In the genomic region with DNA sequence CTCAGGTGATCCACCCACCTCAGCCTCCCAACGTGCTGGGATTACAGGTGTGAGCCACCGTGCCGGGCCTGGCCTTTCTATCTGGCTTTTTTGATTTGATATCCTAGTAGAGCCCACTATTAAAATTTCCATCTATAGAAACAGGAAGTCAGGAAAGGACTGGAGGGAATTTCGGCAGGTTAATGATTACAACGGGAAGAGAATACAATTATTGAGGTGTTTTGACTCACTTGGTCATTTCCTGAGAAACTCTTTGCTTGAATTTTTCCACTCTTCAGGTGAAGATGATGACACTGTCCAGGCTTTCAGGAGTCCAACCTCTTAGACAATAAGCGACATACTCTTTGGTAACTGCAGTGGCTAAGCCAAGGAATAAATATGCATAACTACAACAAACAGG, we compare ENCODE assay signal across 8 cellular contexts. TPM values are rescaled to one million over a fixed set of nuclear protein-coding genes. Genes with fewer than 3 reads are reported as not detected.
DNase-seq lines count a peak whose midpoint lies in the region; ATAC-seq and TF ChIP-seq lines count a peak whose summit lies in the region.

No MANE protein-coding gene starts in this region.

- 70 to 83% methylated on average over 6 of the region's 6 CpGs for WGBS in esophagus, 2 donors

- no peak for TF ChIP-seq CTCF in progenitor cell of endocrine pancreas (IDR thresholded peaks at IDR 0.05; ENCODE audit: unreplicated experiment)

- peak; percentile 56 for DNase-seq in DMS53 treated with DMSO at 0.1 percent for 48 hours (lab: John Stamatoyannopoulos, UW; ENCODE audit: unreplicated experiment)
- no peak for DNase-seq in SJSA1 (ENCODE audit: low read depth in 1 of 2, low spot score in 2 of 2)
- no peak for DNase-seq in progenitor cell of endocrine pancreas (ENCODE audit: low spot score, unreplicated experiment)
- no peak for DNase-seq in NCI-H526 (lab: John Stamatoyannopoulos, UW)
- DNase-seq in COR-L47 (lab: John Stamatoyannopoulos, UW), result no peak

- H3K36me3 Mint-ChIP-seq in progenitor cell of endocrine pancreas (ENCODE audit: insufficient read depth), result no peaks in the 10 kb centered on the region

- H3K4me3 ChIP-seq in SJSA1 (peak overlapping the region; percentile 92), esophagus (ENCODE audit: low read depth in 1 of 2, low read length in 2 of 2) (peak overlapping the region in 1 of 2 donors; percentile 78)

- no peaks in the 10 kb centered on the region for H3K9me3 Mint-ChIP-seq in progenitor cell of endocrine pancreas (ENCODE audit: low read depth)

- no peaks in the 10 kb centered on the region for H3K27me3 Mint-ChIP-seq in progenitor cell of endocrine pancreas

- H3K27ac Mint-ChIP-seq in progenitor cell of endocrine pancreas, result no peak overlapping the region

- H3K9me3 ChIP-seq in SJSA1 (replicated peaks) (no peaks in the 10 kb centered on the region), esophagus (ENCODE audit: control insufficient read depth in 2 of 2, insufficient read depth in 1 of 2, low read depth in 1 of 2, low read length in 1 of 2) (no peaks in the 10 kb centered on the region)

- H3K36me3 ChIP-seq in SJSA1 (peaks cover 21% of the 10 kb centered on the region), esophagus (ENCODE audit: control insufficient read depth in 2 of 2, insufficient read depth in 2 of 2, low read length in 1 of 2) (no peaks in the 10 kb centered on the region)

- no peak for ATAC-seq in GM19351 (IDR thresholded peaks at IDR 0.05; ENCODE audit: unreplicated experiment)
- ATAC-seq in GM18502 (IDR thresholded peaks at IDR 0.05; ENCODE audit: poor library complexity, unreplicated experiment), result no peak

- H3K27me3 ChIP-seq in SJSA1 (replicated peaks) (no peaks in the 10 kb centered on the region), esophagus (ENCODE audit: control insufficient read depth in 1 of 2, insufficient read depth in 2 of 2, low read length in 2 of 2) (no peaks in the 10 kb centered on the region)

- peak overlapping the region; percentile 97 for H3K4me3 Mint-ChIP-seq in progenitor cell of endocrine pancreas (ENCODE audit: low read depth)

- H3K27ac ChIP-seq in SJSA1 (peak overlapping the region; percentile 92), esophagus (ENCODE audit: low read depth in 2 of 2, low read length in 1 of 2) (peak overlapping the region; percentile 4 to 99)

- H3K4me1 ChIP-seq in SJSA1 (replicated peaks), result peaks cover 20% of the 10 kb centered on the region
- H3K4me1 ChIP-seq in esophagus (ENCODE audit: control insufficient read depth in 2 of 2, insufficient read depth in 2 of 2, low read length in 1 of 2), result peaks cover 0 to 2% of the 10 kb centered on the region in 2 donors

- peaks cover 22% of the 10 kb centered on the region for H3K4me1 Mint-ChIP-seq in progenitor cell of endocrine pancreas (ENCODE audit: low read depth)

RNA-seq across cellular contexts. Expression of gene MKLN1, which starts 1.1 kb away (rescaled TPM):
- total RNA-seq in SJSA1 (2014; rRNA removed; shearing (Covaris generic)), result 38.5 and 49.2 TPM in 2 replicates
- polyA plus RNA-seq in esophagus, result 1 to 10 TPM; 8.4 to 9.3 TPM
- total RNA-seq in progenitor cell of endocrine pancreas, result 55.9 and 56.8 TPM in 2 replicates
